ENCODE assay signal across 2 cellular contexts in genomic region chr9:126219166-126219565, GRCh38.
TF ChIP-seq lines count a peak whose summit lies in the region.

No MANE protein-coding gene starts in this region.

TF ChIP-seq in IMR-90, 13 proteins besides CTCF, POLR2A, EP300 and RAD21 (continued from another document):
- TF ChIP-seq ELK1 (IDR thresholded peaks at IDR 0.05; ENCODE audit: borderline replicate concordance, low read depth, low read length) (no peak), CHD1 (IDR thresholded peaks at IDR 0.05; ENCODE audit: low read depth, low read length) (no peak), FOS (IDR thresholded peaks at IDR 0.05; ENCODE audit: low read depth, low read length) (no peak), RCOR1 (IDR thresholded peaks at IDR 0.05; ENCODE audit: insufficient replicate concordance, low read length) (no peak), MAFK (IDR thresholded peaks at IDR 0.05; ENCODE audit: low read depth, low read length) (no peak), BHLHE40 (IDR thresholded peaks at IDR 0.05; ENCODE audit: low read depth, low read length) (no peak)

TF ChIP-seq in neural cell, 6 proteins besides CTCF, POLR2A, EP300 and RAD21 (continued from another document):
- TF ChIP-seq REST (IDR thresholded peaks at IDR 0.05; ENCODE audit: borderline replicate concordance) (no peak), MXI1 (conservative IDR thresholded peaks at IDR 0.05; ENCODE audit: poor library complexity, severe bottlenecking) (no peak)
